In the genomic region with DNA sequence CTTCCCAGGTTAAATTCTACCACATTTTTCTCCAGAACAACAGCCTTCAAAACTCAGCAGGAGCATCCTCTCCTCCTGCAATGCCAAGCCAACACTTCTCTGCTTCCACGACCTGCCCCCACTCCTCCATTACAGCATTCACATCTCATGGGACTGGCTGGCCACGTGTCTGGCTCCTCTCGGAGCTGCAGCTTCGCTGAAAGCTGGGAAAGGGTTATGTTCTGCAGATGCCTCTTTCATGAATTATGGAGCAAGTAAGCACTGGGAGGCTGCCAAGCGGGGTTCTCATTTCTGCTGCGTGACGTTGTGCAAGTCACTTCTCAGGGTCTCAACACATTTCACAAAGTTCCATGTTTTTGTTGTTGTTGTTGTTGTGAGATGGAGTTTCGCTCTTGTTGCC, we compare ENCODE assay signal across 19 cellular contexts.
"Had no signal": no experiment of that assay in that cellular context is flagged by ENCODE, and none has a peak within 500 bp of the region (broad histone marks: within the 10 kb centered on the region; RNA-seq: fewer than 3 reads in every experiment).

No MANE protein-coding gene starts in this region.

- H3K9me3 Mint-ChIP-seq: activated CD4-positive, alpha-beta memory T cell treated with anti-CD3 and anti-CD28 coated beads, Interleukin-2, amount 10 ng/mL, durations not matched to agents 7 days and 5 days; activated naive CD8-positive, alpha-beta T cell treated with anti-CD3 and anti-CD28 coated beads for 36 hours; immature natural killer cell; natural killer cell; T-cell had no signal

- H3K4me1 Mint-ChIP-seq: activated CD4-positive, alpha-beta memory T cell treated with anti-CD3 and anti-CD28 coated beads, Interleukin-2, amount 10 ng/mL, durations not matched to agents 7 days and 5 days; activated CD4-positive, alpha-beta T cell treated with anti-CD3 and anti-CD28 coated beads for 36 hours; activated naive CD8-positive, alpha-beta T cell treated with anti-CD3 and anti-CD28 coated beads for 36 hours; immature natural killer cell; natural killer cell; T-cell had no signal

- H3K27me3 Mint-ChIP-seq: activated naive CD8-positive, alpha-beta T cell treated with anti-CD3 and anti-CD28 coated beads for 36 hours had no signal

- H3K9me3 ChIP-seq: esophagus muscularis mucosa, mucosa of descending colon, sigmoid colon, upper lobe of right lung had no signal

- H3K36me3 Mint-ChIP-seq: activated naive CD8-positive, alpha-beta T cell treated with anti-CD3 and anti-CD28 coated beads for 36 hours; immature natural killer cell; natural killer cell; T-cell had no signal

- H3K36me3 ChIP-seq: esophagus muscularis mucosa, sigmoid colon, upper lobe of right lung had no signal

- H3K27me3 ChIP-seq: esophagus muscularis mucosa, sigmoid colon, upper lobe of right lung had no signal

- H3K4me3 Mint-ChIP-seq: activated CD4-positive, alpha-beta memory T cell treated with anti-CD3 and anti-CD28 coated beads, Interleukin-2, amount 10 ng/mL, durations not matched to agents 7 days and 5 days; activated CD4-positive, alpha-beta T cell treated with anti-CD3 and anti-CD28 coated beads for 36 hours; activated naive CD8-positive, alpha-beta T cell treated with anti-CD3 and anti-CD28 coated beads for 36 hours; immature natural killer cell; natural killer cell; T-cell had no signal

- H3K4me3 ChIP-seq: esophagus muscularis mucosa, lung, mucosa of descending colon, sigmoid colon, upper lobe of right lung had no signal

- H3K27ac Mint-ChIP-seq: activated CD4-positive, alpha-beta memory T cell treated with anti-CD3 and anti-CD28 coated beads, Interleukin-2, amount 10 ng/mL, durations not matched to agents 7 days and 5 days; activated CD4-positive, alpha-beta T cell treated with anti-CD3 and anti-CD28 coated beads for 36 hours; activated naive CD8-positive, alpha-beta T cell treated with anti-CD3 and anti-CD28 coated beads for 36 hours; immature natural killer cell; natural killer cell; progenitor cell of endocrine pancreas; T-cell had no signal

- DNase-seq: activated CD4-positive, alpha-beta memory T cell treated with anti-CD3 and anti-CD28 coated beads, Interleukin-2, amount 10 ng/mL, durations not matched to agents 7 days and 5 days; activated CD4-positive, alpha-beta T cell treated with anti-CD3 and anti-CD28 coated beads for 36 hours; activated gamma-delta T cell treated with Interleukin-2 at 50 U/mL for 16 hours; activated naive CD8-positive, alpha-beta T cell treated with anti-CD3 and anti-CD28 coated beads for 36 hours; activated T-cell treated with anti-CD3 and anti-CD28 coated beads, Interleukin-2, amount 50 U/mL, for 48 hours; immature natural killer cell; left colon; mucosa of descending colon; natural killer cell; occipital lobe; sigmoid colon; stimulated activated CD4-positive, alpha-beta T cell treated with anti-CD3 and anti-CD28 coated beads, Interleukin-12 subunit alpha, Interleukin-12 subunit beta, amount 100 ng/mL, for 4 hours; stimulated activated naive CD8-positive, alpha-beta T cell treated with anti-CD3 and anti-CD28 coated beads, Interleukin-15, Interleukin-2, amounts not matched to agents 100 U/mL and 50 U/mL, for 24 hours; T-cell; T1000 had no signal

- H3K4me1 ChIP-seq: sigmoid colon, upper lobe of right lung had no signal
